In genomic region chr9:124721109-124721850, GRCh38 we compare ENCODE assay signal across 12 cellular contexts. TPM values are rescaled to one million over a fixed set of nuclear protein-coding genes. Genes with fewer than 3 reads are reported as not detected.
DNase-seq lines count a peak whose midpoint lies in the region; ATAC-seq and TF ChIP-seq lines count a peak whose summit lies in the region.
"Had no signal": no experiment of that assay in that cellular context is flagged by ENCODE, and none has a peak within 500 bp of the region (broad histone marks: within the 10 kb centered on the region; RNA-seq: fewer than 3 reads in every experiment).

No MANE protein-coding gene starts in this region.

- H3K9me3 Mint-ChIP-seq in nephron progenitor cell = no peaks in the 10 kb centered on the region
- H3K9me3 Mint-ChIP-seq in CD14-positive monocyte = no peaks in the 10 kb centered on the region
- H3K9me3 Mint-ChIP-seq: memory B cell had no signal

- H3K4me1 Mint-ChIP-seq in nephron progenitor cell (peaks cover 38% of the 10 kb centered on the region), CD14-positive monocyte (no peaks in the 10 kb centered on the region)
- H3K4me1 Mint-ChIP-seq: memory B cell had no signal

- no peaks in the 10 kb centered on the region for H3K27me3 Mint-ChIP-seq in nephron progenitor cell (ENCODE audit: low read depth, poor library complexity)
- no peaks in the 10 kb centered on the region for H3K27me3 Mint-ChIP-seq in CD14-positive monocyte (ENCODE audit: low read depth in 3 of 3)
- H3K27me3 Mint-ChIP-seq: memory B cell had no signal

- peak; percentile 53 for DNase-seq in GM03348 (ENCODE audit: low spot score)
- peak; percentile 87 for DNase-seq in OCI-M1 (lab: John Stamatoyannopoulos, UW)
- peak; percentile 44 for DNase-seq in dedifferentiated amniotic fluid mesenchymal stem cell (ENCODE audit: extremely low spot score)
- DNase-seq in nephron progenitor cell = no peak
- no peak for DNase-seq in stimulated activated CD4-positive, alpha-beta T cell treated with anti-CD3 and anti-CD28 coated beads, Interleukin-1b, Interleukin-23, amount 100 ng/mL, for 48 hours
- no peak for DNase-seq in CD14-positive monocyte (ENCODE audit: low spot score)
- DNase-seq: activated CD4-positive, alpha-beta T cell treated with anti-CD3 and anti-CD28 coated beads for 48 hours; NCI-H1417; NCI-H748 treated with DMSO at 0.1 percent for 48 hours had no signal

- peak overlapping the region; percentile 16 for H3K27ac Mint-ChIP-seq in nephron progenitor cell
- H3K27ac Mint-ChIP-seq in CD14-positive monocyte = no peak overlapping the region
- H3K27ac Mint-ChIP-seq: memory B cell had no signal

- TF ChIP-seq CTCF in nephron progenitor cell (IDR thresholded peaks at IDR 0.05) = no peak
- TF ChIP-seq CTCF in CD14-positive monocyte (IDR thresholded peaks at IDR 0.05) = no peak

- peaks cover 19% of the 10 kb centered on the region for H3K36me3 Mint-ChIP-seq in nephron progenitor cell (ENCODE audit: low read depth)
- H3K36me3 Mint-ChIP-seq in CD14-positive monocyte = peaks cover 4% of the 10 kb centered on the region in 2 donors
- H3K36me3 Mint-ChIP-seq: memory B cell had no signal

- no peak for ATAC-seq in GM21390 (IDR thresholded peaks at IDR 0.05; ENCODE audit: unreplicated experiment)
- no peak for ATAC-seq in HG02840 (IDR thresholded peaks at IDR 0.05; ENCODE audit: low FRiP score, unreplicated experiment)

- H3K4me3 Mint-ChIP-seq in nephron progenitor cell = no peak overlapping the region
- no peak overlapping the region for H3K4me3 Mint-ChIP-seq in CD14-positive monocyte
- H3K4me3 Mint-ChIP-seq: memory B cell had no signal

- intact Hi-C loops in CD14-positive monocyte (cut with micrococcal nuclease) = no loop called here

RNA-seq across cellular contexts. Expression of gene NR6A1, which starts 49.8 kb away (rescaled TPM):
- under 1 TPM; 0.15 to 0.28 TPM for polyA plus RNA-seq in CD14-positive monocyte

RNA-seq across cellular contexts. Expression of gene OLFML2A, which starts 55.7 kb away (rescaled TPM):
- polyA plus RNA-seq in CD14-positive monocyte = under 1 TPM in 1 of 2 donors, not detected in 1; 0.03 TPM

Comparison
In these comparisons a context has a peak if more than half of its experiments do, and no peak if none do; other contexts are left out.
1. DNase-seq: peak in GM03348 (single experiment), OCI-M1 (single experiment) and dedifferentiated amniotic fluid mesenchymal stem cell (single experiment); none in nephron progenitor cell (single experiment), stimulated activated CD4-positive, alpha-beta T cell treated with anti-CD3 and anti-CD28 coated beads, Interleukin-1b, Interleukin-23, amount 100 ng/mL, for 48 hours (single experiment) and CD14-positive monocyte (single experiment).